Comparison of ENCODE assay signal across 8 cellular contexts in the genomic region with DNA sequence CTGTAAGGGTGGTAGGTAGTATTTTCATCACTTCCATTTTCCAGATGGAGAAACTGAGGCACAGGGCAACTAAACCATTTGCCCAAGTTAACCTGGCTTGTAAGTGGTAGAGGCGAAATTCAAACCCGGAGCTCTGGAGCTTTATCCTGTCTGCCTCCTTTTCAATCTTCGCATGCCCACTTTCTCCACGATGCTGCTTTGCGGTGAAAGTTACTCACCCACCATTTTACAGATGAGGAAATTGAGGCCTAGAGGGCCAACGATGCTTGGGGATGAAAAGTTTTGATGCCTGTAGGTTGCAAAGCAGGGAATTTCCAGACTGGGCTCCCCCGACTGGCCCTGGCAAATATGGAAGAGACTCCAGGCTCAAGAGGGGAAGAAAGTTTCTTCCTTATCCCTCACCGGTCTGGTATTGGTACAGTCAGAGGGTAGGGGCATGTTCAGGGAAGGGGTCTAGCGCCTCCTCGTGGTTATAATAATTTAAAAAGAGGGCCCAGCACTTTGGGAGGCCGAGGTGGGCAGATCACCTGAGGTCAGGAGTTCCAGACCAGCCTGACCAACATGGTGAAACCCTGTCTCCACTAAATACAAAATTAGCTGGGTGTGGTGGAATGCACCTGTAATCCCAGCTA. TPM values are rescaled to one million over a fixed set of nuclear protein-coding genes. Genes with fewer than 3 reads are reported as not detected.
DNase-seq lines count a peak whose midpoint lies in the region; ATAC-seq, FAIRE-seq and TF ChIP-seq lines count a peak whose summit lies in the region.

No MANE protein-coding gene starts in this region.

- H3K4me2 ChIP-seq in OCI-LY1 (ENCODE audit: low read length): no peak overlapping the region
- H3K4me2 ChIP-seq in endothelial cell of umbilical vein (ENCODE audit: insufficient read depth, low read length): no peak overlapping the region

- BruUV-seq in endothelial cell of umbilical vein (replicated peaks; lab: Mats Ljungman, UMichigan): no TSS peak

- H3K9me2 ChIP-seq in OCI-LY1 (ENCODE audit: low read depth, low read length): no peaks in the 10 kb centered on the region

- peak in 1 of 2 donors; percentile 23 for DNase-seq in activated T-cell treated with anti-CD3 and anti-CD28 coated beads, Interleukin-2, amount 50 U/mL, for 72 hours
- DNase-seq in activated T-cell treated with anti-CD3 and anti-CD28 coated beads for 4 hours: no peak
- no peak for DNase-seq in endothelial cell of umbilical vein (ENCODE audit: low read depth, low spot score)
- DNase-seq in small intestine: peak; percentile 41
- no peak for DNase-seq in HTR-8/SVneo (ENCODE audit: insufficient read length, low spot score)
- no peak for DNase-seq in midbrain (lab: John Stamatoyannopoulos, UW)

- H3K4me1 Mint-ChIP-seq in activated T-cell treated with anti-CD3 and anti-CD28 coated beads, Interleukin-2, amount 50 U/mL, for 72 hours (ENCODE audit: low read depth): peaks cover 49% of the 10 kb centered on the region

- no peaks in the 10 kb centered on the region for H4K20me1 ChIP-seq in OCI-LY1 (ENCODE audit: insufficient read depth, low read length)
- no peaks in the 10 kb centered on the region for H4K20me1 ChIP-seq in endothelial cell of umbilical vein (replicated peaks; ENCODE audit: control insufficient read depth, extremely low read depth, insufficient read depth, low read length)

- dilution Hi-C loops in endothelial cell of umbilical vein (cut with MboI; ENCODE audit: extremely low pct_ligation_motif_present, low sequenced_read_pairs): no loop called here

- no peaks in the 10 kb centered on the region for H3K27me3 ChIP-seq in OCI-LY1 (ENCODE audit: insufficient read depth, low read length)
- peaks cover 5 to 9% of the 10 kb centered on the region in 2 experiments for H3K27me3 ChIP-seq in endothelial cell of umbilical vein (ENCODE audit: control insufficient read depth in 2 of 2, insufficient read depth in 2 of 2, low read length in 2 of 2)
- peaks cover 0 to 3% of the 10 kb centered on the region in 2 donors for H3K27me3 ChIP-seq in small intestine (ENCODE audit: control insufficient read depth in 2 of 2, insufficient read depth in 2 of 2, low read length in 2 of 2)

- no peak for ATAC-seq in activated T-cell treated with anti-CD3 and anti-CD28 coated beads, Interleukin-2, amount 50 U/mL, for 72 hours (replicated peaks in 1 of 2)
- ATAC-seq in HG03039 (IDR thresholded peaks at IDR 0.05; ENCODE audit: unreplicated experiment): no peak

- H3F3A ChIP-seq in OCI-LY1 (ENCODE audit: insufficient read depth, low read length): 0 out of 2 replicates have a peak, but pooled peaks cover 4% of the 10 kb centered on the region

- POLR2A ChIA-PET in endothelial cell of umbilical vein (lab: Charles Lee): no interaction called here

- no peaks in the 10 kb centered on the region for H3K9me1 ChIP-seq in endothelial cell of umbilical vein (replicated peaks; ENCODE audit: control insufficient read depth, extremely low read depth, insufficient read depth, low read length)

- WGBS in small intestine, 3 donors: 43 to 56% (median 47%) methylated on average over 11 of the region's 11 CpGs

- H3K4me1 ChIP-seq in OCI-LY1 (ENCODE audit: insufficient read depth, low read length, severe bottlenecking): peaks cover 34% of the 10 kb centered on the region
- peaks cover 4% of the 10 kb centered on the region for H3K4me1 ChIP-seq in endothelial cell of umbilical vein (ENCODE audit: control insufficient read depth, extremely low read depth, insufficient read depth, low read length)
- no peaks in the 10 kb centered on the region for H3K4me1 ChIP-seq in small intestine (ENCODE audit: control insufficient read depth in 2 of 2, insufficient read depth in 1 of 2, low read depth in 1 of 2, low read length in 1 of 2)

- peaks cover 0 to 4% of the 10 kb centered on the region in 2 donors for H3K9me3 Mint-ChIP-seq in activated T-cell treated with anti-CD3 and anti-CD28 coated beads, Interleukin-2, amount 50 U/mL, for 72 hours

- H3K36me3 Mint-ChIP-seq in activated T-cell treated with anti-CD3 and anti-CD28 coated beads, Interleukin-2, amount 50 U/mL, for 72 hours (ENCODE audit: insufficient read depth in 2 of 2): peaks cover 4 to 8% of the 10 kb centered on the region in 2 donors

- H3K4me3 Mint-ChIP-seq in activated T-cell treated with anti-CD3 and anti-CD28 coated beads, Interleukin-2, amount 50 U/mL, for 72 hours: peak overlapping the region in 1 of 2 donors; percentile 23

- FAIRE-seq in endothelial cell of umbilical vein (lab: Jason Lieb, UNC) (no peak), small intestine (lab: Jason Lieb, UNC) (no peak), HTR-8/SVneo (lab: Jason Lieb, UNC) (no peak)

- H3K4me3 ChIP-seq in OCI-LY1 (ENCODE audit: low read depth, low read length, poor library complexity, severe bottlenecking): no peak overlapping the region
- no peak overlapping the region for H3K4me3 ChIP-seq in endothelial cell of umbilical vein (replicated peaks in 1 of 3; ENCODE audit: insufficient read depth in 1 of 3, low read depth in 1 of 3, low read length in 3 of 3)
- H3K4me3 ChIP-seq in small intestine (ENCODE audit: low read depth in 1 of 2, low read length in 2 of 2): no peak overlapping the region

- peak overlapping the region; percentile 76 for H3K27ac Mint-ChIP-seq in activated T-cell treated with anti-CD3 and anti-CD28 coated beads, Interleukin-2, amount 50 U/mL, for 72 hours

- H3K9me3 ChIP-seq in OCI-LY1 (ENCODE audit: low read length) (no peaks in the 10 kb centered on the region), endothelial cell of umbilical vein (replicated peaks; ENCODE audit: control insufficient read depth, insufficient read depth, low read length) (no peaks in the 10 kb centered on the region), small intestine (ENCODE audit: control insufficient read depth, low read depth) (no peaks in the 10 kb centered on the region)

- TF ChIP-seq CTCF in OCI-LY1 (IDR thresholded peaks at IDR 0.05; ENCODE audit: low read length) (peak; percentile 59), endothelial cell of umbilical vein (IDR thresholded peaks at IDR 0.05; ENCODE audit: extremely low read depth in 1 of 2, insufficient read depth in 1 of 2, low read depth in 1 of 2, low read length in 2 of 2) (peak; percentile 25 to 30)

- H3K36me3 ChIP-seq in OCI-LY1 (ENCODE audit: insufficient read depth, low read length) (no peaks in the 10 kb centered on the region), endothelial cell of umbilical vein (ENCODE audit: control insufficient read depth in 2 of 2, extremely low read depth in 1 of 2, insufficient read depth in 2 of 2, low read length in 2 of 2) (no peaks in the 10 kb centered on the region), small intestine (ENCODE audit: control insufficient read depth in 2 of 2, insufficient read depth in 2 of 2, low read length in 2 of 2) (no peaks in the 10 kb centered on the region)

- H3K9ac ChIP-seq in OCI-LY1 (ENCODE audit: low read length) (no peak overlapping the region), endothelial cell of umbilical vein (replicated peaks; ENCODE audit: extremely low read depth, insufficient read depth, low read length) (no peak overlapping the region)

- TF ChIP-seq POLR2A in endothelial cell of umbilical vein (IDR thresholded peaks at IDR 0.05; ENCODE audit: low read depth, low read length): no peak

- CTCF ChIA-PET in endothelial cell of umbilical vein (lab: Charles Lee): interaction anchor here (1.1 to 3.3 kb wide), 4 partner anchors 31 to 643 kb away, joined by 3 to 16 read pairs (median 4); a partner anchor contains a TSS

- H2AFZ ChIP-seq in OCI-LY1 (ENCODE audit: low read length) (no peak overlapping the region), endothelial cell of umbilical vein (ENCODE audit: low read depth, low read length) (no peak overlapping the region)

- H3K27ac ChIP-seq in OCI-LY1 (ENCODE audit: low read depth, low read length, poor library complexity, severe bottlenecking) (peak overlapping the region; percentile 66), endothelial cell of umbilical vein (ENCODE audit: insufficient read depth, low read depth, low read length) (no peak overlapping the region), small intestine (ENCODE audit: low read depth in 1 of 2, low read length in 1 of 2) (no peak overlapping the region)

- intact Hi-C loops in endothelial cell of umbilical vein (cut with micrococcal nuclease): loop anchor here (1.0 kb wide), 2 partner anchors 31 to 253 kb away; no protein-coding TSS in a partner anchor

- H3K27me3 Mint-ChIP-seq in activated T-cell treated with anti-CD3 and anti-CD28 coated beads, Interleukin-2, amount 50 U/mL, for 72 hours (ENCODE audit: low read depth): no peaks in the 10 kb centered on the region

- H3K79me2 ChIP-seq in OCI-LY1 (ENCODE audit: insufficient read depth, low read length) (peaks cover 13% of the 10 kb centered on the region), endothelial cell of umbilical vein (ENCODE audit: control insufficient read depth, insufficient read depth, low read length) (no peaks in the 10 kb centered on the region)

RNA-seq across cellular contexts. Expression of a gene that starts 1.9 kb away (rescaled TPM):
- total RNA-seq in activated T-cell treated with anti-CD3 and anti-CD28 coated beads, Interleukin-2, amount 50 U/mL, for 72 hours: 10 to 100 TPM; 19.9 to 24.5 TPM
- total RNA-seq in endothelial cell of umbilical vein: 0.53 TPM in 1 of 2 replicates, not detected in the other
- polyA plus RNA-seq in endothelial cell of umbilical vein (0.04 and 0.06 TPM in 2 replicates), small intestine (10 to 100 TPM; 23.9 to 71.6 (median 55.0) TPM)
- polyA plus RNA-seq in endothelial cell of umbilical vein (2011; cell fraction: cytosol; rRNA removed): 0.07 and 0.08 TPM in 2 replicates
- 0.40 and 0.45 TPM in 2 replicates for polyA plus RNA-seq in endothelial cell of umbilical vein (2011; cell fraction: nucleus; rRNA removed)
- 0.37 and 0.41 TPM in 2 replicates for polyA plus RNA-seq in endothelial cell of umbilical vein (2012)
- polyA minus RNA-seq in endothelial cell of umbilical vein: 1.1 TPM in 1 of 2 replicates, not detected in the other
- polyA minus RNA-seq in endothelial cell of umbilical vein (2011; cell fraction: cytosol; rRNA and poly(A)+ RNA removed): 11.0 TPM
- not detected in 2 replicates for polyA minus RNA-seq in endothelial cell of umbilical vein (2011; cell fraction: nucleus; rRNA and poly(A)+ RNA removed)

RNA-seq across cellular contexts. Expression of a gene that starts 3.4 kb away (rescaled TPM):
- total RNA-seq in activated T-cell treated with anti-CD3 and anti-CD28 coated beads, Interleukin-2, amount 50 U/mL, for 72 hours: 100 to 1,000 TPM; 111 to 114 TPM
- total RNA-seq in endothelial cell of umbilical vein: not detected in 2 replicates
- polyA plus RNA-seq in endothelial cell of umbilical vein (not detected in 2 replicates), small intestine (1 to 10 TPM; 2.5 to 3.5 (median 3.2) TPM)
- not detected in 2 replicates for polyA plus RNA-seq in endothelial cell of umbilical vein (2011; cell fraction: cytosol; rRNA removed)
- polyA plus RNA-seq in endothelial cell of umbilical vein (2011; cell fraction: nucleus; rRNA removed): not detected in 2 replicates
- not detected in 2 replicates for polyA plus RNA-seq in endothelial cell of umbilical vein (2012)
- 0.23 TPM in 1 of 2 replicates, not detected in the other for polyA minus RNA-seq in endothelial cell of umbilical vein
- polyA minus RNA-seq in endothelial cell of umbilical vein (2011; cell fraction: cytosol; rRNA and poly(A)+ RNA removed): not detected
- not detected in 2 replicates for polyA minus RNA-seq in endothelial cell of umbilical vein (2011; cell fraction: nucleus; rRNA and poly(A)+ RNA removed)

RNA-seq across cellular contexts. Expression of a gene that starts 29.6 kb away (rescaled TPM):
- total RNA-seq in activated T-cell treated with anti-CD3 and anti-CD28 coated beads, Interleukin-2, amount 50 U/mL, for 72 hours: 10 to 100 TPM; 49.0 to 68.4 TPM
- 65.7 and 69.3 TPM in 2 replicates for total RNA-seq in endothelial cell of umbilical vein
- 26.3 and 28.4 TPM in 2 replicates for polyA plus RNA-seq in endothelial cell of umbilical vein
- 36.2 and 40.0 TPM in 2 replicates for polyA plus RNA-seq in endothelial cell of umbilical vein (2011; cell fraction: cytosol; rRNA removed)
- polyA plus RNA-seq in endothelial cell of umbilical vein (2011; cell fraction: nucleus; rRNA removed): 175 and 176 TPM in 2 replicates
- polyA plus RNA-seq in endothelial cell of umbilical vein (2012): 80.6 and 95.7 TPM in 2 replicates
- 21.6 and 38.2 TPM in 2 replicates for polyA minus RNA-seq in endothelial cell of umbilical vein
- polyA minus RNA-seq in endothelial cell of umbilical vein (2011; cell fraction: cytosol; rRNA and poly(A)+ RNA removed): 22.0 TPM
- polyA minus RNA-seq in endothelial cell of umbilical vein (2011; cell fraction: nucleus; rRNA and poly(A)+ RNA removed): 16.5 and 20.3 TPM in 2 replicates
- 100 to 1,000 TPM in 1 of 3 donors, 10 to 100 TPM in 2; 42.1 to 141 (median 68.6) TPM for polyA plus RNA-seq in small intestine

RNA-seq across cellular contexts. Expression of a gene that starts 31.7 kb away (rescaled TPM):
- 100 to 1,000 TPM; 130 to 162 TPM for total RNA-seq in activated T-cell treated with anti-CD3 and anti-CD28 coated beads, Interleukin-2, amount 50 U/mL, for 72 hours
- total RNA-seq in endothelial cell of umbilical vein: 52.6 and 68.5 TPM in 2 replicates
- polyA plus RNA-seq in endothelial cell of umbilical vein (76.0 and 80.2 TPM in 2 replicates), small intestine (100 to 1,000 TPM in 2 of 3 donors, 10 to 100 TPM in 1; 75.4 to 128 (median 103) TPM)
- 50.5 and 54.3 TPM in 2 replicates for polyA plus RNA-seq in endothelial cell of umbilical vein (2011; cell fraction: cytosol; rRNA removed)
- polyA plus RNA-seq in endothelial cell of umbilical vein (2011; cell fraction: nucleus; rRNA removed): 127 and 161 TPM in 2 replicates
- polyA plus RNA-seq in endothelial cell of umbilical vein (2012): 46.1 and 52.6 TPM in 2 replicates
- polyA minus RNA-seq in endothelial cell of umbilical vein: 64.8 and 67.1 TPM in 2 replicates
- polyA minus RNA-seq in endothelial cell of umbilical vein (2011; cell fraction: cytosol; rRNA and poly(A)+ RNA removed): 35.6 TPM
- polyA minus RNA-seq in endothelial cell of umbilical vein (2011; cell fraction: nucleus; rRNA and poly(A)+ RNA removed): 23.1 and 35.2 TPM in 2 replicates

RNA-seq across cellular contexts. Expression of a gene that starts 48.7 kb away (rescaled TPM):
- 1 to 10 TPM; 1.8 to 2.5 TPM for total RNA-seq in activated T-cell treated with anti-CD3 and anti-CD28 coated beads, Interleukin-2, amount 50 U/mL, for 72 hours
- not detected in 2 replicates for total RNA-seq in endothelial cell of umbilical vein
- 0.08 and 0.23 TPM in 2 replicates for polyA plus RNA-seq in endothelial cell of umbilical vein
- 0.34 TPM in 1 of 2 replicates, not detected in the other for polyA plus RNA-seq in endothelial cell of umbilical vein (2011; cell fraction: cytosol; rRNA removed)
- polyA plus RNA-seq in endothelial cell of umbilical vein (2011; cell fraction: nucleus; rRNA removed): 0.26 and 0.50 TPM in 2 replicates
- polyA plus RNA-seq in endothelial cell of umbilical vein (2012): 0.61 and 1.5 TPM in 2 replicates
- 1.3 and 8.9 TPM in 2 replicates for polyA minus RNA-seq in endothelial cell of umbilical vein
- 159 TPM for polyA minus RNA-seq in endothelial cell of umbilical vein (2011; cell fraction: cytosol; rRNA and poly(A)+ RNA removed)
- 10.0 and 10.7 TPM in 2 replicates for polyA minus RNA-seq in endothelial cell of umbilical vein (2011; cell fraction: nucleus; rRNA and poly(A)+ RNA removed)
- 100 to 1,000 TPM in 1 of 3 donors, 10 to 100 TPM in 1, 1 to 10 TPM in 1; 9.5 to 552 (median 16.1) TPM for polyA plus RNA-seq in small intestine

Comparison
In these comparisons a context has a peak if more than half of its experiments do, and no peak if none do; other contexts are left out.
1. RNA of a gene that starts 1.9 kb away (total RNA-seq): 19.9 to 24.5 TPM in activated T-cell treated with anti-CD3 and anti-CD28 coated beads, Interleukin-2, amount 50 U/mL, for 72 hours; 0.53 TPM in endothelial cell of umbilical vein; every median in the first group is over 10 times any median in the second.
2. RNA of a gene that starts 3.4 kb away (total RNA-seq): 111 to 114 TPM in activated T-cell treated with anti-CD3 and anti-CD28 coated beads, Interleukin-2, amount 50 U/mL, for 72 hours; not detected in endothelial cell of umbilical vein; every median in the first group is over 100 times any median in the second.